ENCODE assay signal across 19 cellular contexts in genomic region chr20:48578397-48579098, GRCh38.
DNase-seq lines count a peak whose midpoint lies in the region; ATAC-seq and TF ChIP-seq lines count a peak whose summit lies in the region.
"Had no signal": no experiment of that assay in that cellular context is flagged by ENCODE, and none has a peak within 500 bp of the region (broad histone marks: within the 10 kb centered on the region; RNA-seq: fewer than 3 reads in every experiment).

No MANE protein-coding gene starts in this region.

- H3K4me3 ChIP-seq in Caco-2 (ENCODE audit: low read depth, low read length), result no peak overlapping the region
- H3K4me3 ChIP-seq in GM12865 (ENCODE audit: low read depth, low read length), result no peak overlapping the region
- no peak overlapping the region for H3K4me3 ChIP-seq in PC-9
- H3K4me3 ChIP-seq in endodermal cell (ENCODE audit: low read length), result no peak overlapping the region
- H3K4me3 ChIP-seq: colonic mucosa, smooth muscle cell had no signal

- no peak overlapping the region for H3K27ac Mint-ChIP-seq in Caco-2 (ENCODE audit: unreplicated experiment)
- H3K27ac Mint-ChIP-seq in endodermal cell, result no peak overlapping the region
- H3K27ac Mint-ChIP-seq: activated naive CD4-positive, alpha-beta T cell treated with anti-CD3 and anti-CD28 coated beads for 36 hours; HFFc6 had no signal

- intact Hi-C loops in Caco-2 (cut with micrococcal nuclease; ENCODE audit: unreplicated experiment), result loop anchor here (5.0 kb wide), 1 partner anchor 91 kb away; no protein-coding TSS in a partner anchor
- intact Hi-C loops in PC-9 (cut with micrococcal nuclease; ENCODE audit: unreplicated experiment), result no loop called here

- no peaks in the 10 kb centered on the region for H3F3A ChIP-seq in PC-9 (ENCODE audit: insufficient read depth, low read depth)

- H3K27me3 ChIP-seq in Caco-2 (replicated peaks; ENCODE audit: control insufficient read depth, insufficient read depth, low read length) (no peaks in the 10 kb centered on the region), PC-9 (ENCODE audit: insufficient read depth, low read depth) (no peaks in the 10 kb centered on the region), endodermal cell (ENCODE audit: control insufficient read depth, insufficient read depth, low read length, poor library complexity, severe bottlenecking) (no peaks in the 10 kb centered on the region)
- H3K27me3 ChIP-seq: colonic mucosa had no signal

- H4K20me1 ChIP-seq in PC-9 (ENCODE audit: insufficient read depth), result no peaks in the 10 kb centered on the region

- DNase-seq in Caco-2 (peak in 1 of 2 experiments; percentile 45), GM12865 (ENCODE audit: low read depth) (no peak), PC-9 (peak in 1 of 2 experiments; percentile 52), endodermal cell (no peak)
- DNase-seq: activated CD4-positive, alpha-beta T cell treated with anti-CD3 and anti-CD28 coated beads, Interleukin-2, amount 50 U/mL, for 48 hours; activated naive CD4-positive, alpha-beta T cell treated with anti-CD3 and anti-CD28 coated beads for 36 hours; activated T-cell treated with anti-CD3 and anti-CD28 coated beads for 4 hours; AML-193; colonic mucosa; foreskin melanocyte; HFFc6; mammary epithelial cell; NCI-H1417; stimulated activated CD4-positive, alpha-beta T cell treated with anti-CD3 and anti-CD28 coated beads, Interleukin-4, amount 100 ng/mL, for 4 hours had no signal

- no peaks in the 10 kb centered on the region for H3K9me3 Mint-ChIP-seq in Caco-2 (ENCODE audit: unreplicated experiment)
- H3K9me3 Mint-ChIP-seq in endodermal cell, result no peaks in the 10 kb centered on the region
- H3K9me3 Mint-ChIP-seq: activated naive CD4-positive, alpha-beta T cell treated with anti-CD3 and anti-CD28 coated beads for 36 hours; naive thymus-derived CD8-positive, alpha-beta T cell had no signal

- no peaks in the 10 kb centered on the region for H3K4me1 Mint-ChIP-seq in Caco-2 (ENCODE audit: low read depth, unreplicated experiment)
- peaks cover 7% of the 10 kb centered on the region for H3K4me1 Mint-ChIP-seq in endodermal cell
- H3K4me1 Mint-ChIP-seq: naive thymus-derived CD8-positive, alpha-beta T cell had no signal

- 88 to 93% methylated on average over 10 to 11 of the region's 11 CpGs for WGBS in endodermal cell (ENCODE audit: insufficient coverage in 1 of 2, insufficient read length in 1 of 2), 2 experiments

- H3K27ac ChIP-seq in PC-9, result no peak overlapping the region
- no peak overlapping the region for H3K27ac ChIP-seq in endodermal cell (ENCODE audit: low read depth, low read length)
- H3K27ac ChIP-seq: colonic mucosa had no signal

- BruUV-seq in Caco-2 (replicated peaks; lab: Mats Ljungman, UMichigan) (no TSS peak), PC-9 (replicated peaks; lab: Mats Ljungman, UMichigan) (no TSS peak)

- CTCF ChIA-PET in Caco-2 (lab: Charles Lee), result interaction anchor here (1.1 kb wide), 1 partner anchor 42 kb away, joined by 4 read pairs; no protein-coding TSS in a partner anchor
- CTCF ChIA-PET in PC-9 (lab: Charles Lee), result no interaction called here

- ATAC-seq in GM19452 (IDR thresholded peaks at IDR 0.05; ENCODE audit: unreplicated experiment) (no peak), GM21390 (IDR thresholded peaks at IDR 0.05; ENCODE audit: unreplicated experiment) (no peak), GM21381 (IDR thresholded peaks at IDR 0.05; ENCODE audit: unreplicated experiment) (no peak)
- ATAC-seq: naive thymus-derived CD8-positive, alpha-beta T cell had no signal

- no peak overlapping the region for H2AFZ ChIP-seq in PC-9

- no peak overlapping the region for H3K4me2 ChIP-seq in PC-9
- H3K4me2 ChIP-seq: smooth muscle cell had no signal

- TF ChIP-seq CTCF in Caco-2 (IDR thresholded peaks at IDR 0.05; ENCODE audit: insufficient read depth in 1 of 2, low read depth in 1 of 2, low read length in 1 of 2, severe bottlenecking in 1 of 2, unreplicated experiment in 1 of 2) (peak; percentile 10 to 41), GM12865 (IDR thresholded peaks at IDR 0.05; ENCODE audit: insufficient read depth, low read depth, low read length, missing control alignments) (peak; percentile 2), PC-9 (conservative IDR thresholded peaks at IDR 0.05) (peak; percentile 55), endodermal cell (conservative IDR thresholded peaks at IDR 0.05) (peak; percentile 45)

- H3K36me3 ChIP-seq in Caco-2 (ENCODE audit: control insufficient read depth, insufficient read depth, low read length) (no peaks in the 10 kb centered on the region), PC-9 (ENCODE audit: low read depth) (no peaks in the 10 kb centered on the region), endodermal cell (ENCODE audit: control insufficient read depth, insufficient read depth, low read length) (no peaks in the 10 kb centered on the region)
- H3K36me3 ChIP-seq: colonic mucosa had no signal

- POLR2A ChIA-PET in Caco-2 (lab: Charles Lee) (interaction anchor here (0.6 kb wide), 1 partner anchor 38 kb away, joined by 3 read pairs; no protein-coding TSS in a partner anchor), PC-9 (lab: Charles Lee; ENCODE audit: unreplicated experiment) (interaction anchor here (0.8 kb wide), 1 partner anchor 95 kb away, joined by 5 read pairs; no protein-coding TSS in a partner anchor)

- H3K9me2 ChIP-seq in PC-9 (ENCODE audit: insufficient read depth), result no peaks in the 10 kb centered on the region

- H3K4me1 ChIP-seq in Caco-2, result no peaks in the 10 kb centered on the region; the same call in 1 of the 2 replicates
- no peaks in the 10 kb centered on the region for H3K4me1 ChIP-seq in PC-9 (replicated peaks; ENCODE audit: insufficient read depth)
- no peaks in the 10 kb centered on the region for H3K4me1 ChIP-seq in endodermal cell (ENCODE audit: control insufficient read depth, insufficient read depth, low read length)
- H3K4me1 ChIP-seq: colonic mucosa had no signal

- H3K9me3 ChIP-seq in Caco-2 (no peaks in the 10 kb centered on the region), PC-9 (ENCODE audit: insufficient read depth, low read depth) (no peaks in the 10 kb centered on the region), endodermal cell (ENCODE audit: control insufficient read depth, low read length) (no peaks in the 10 kb centered on the region)
- H3K9me3 ChIP-seq: colonic mucosa had no signal

- H3K79me2 ChIP-seq in PC-9 (ENCODE audit: low read depth), result no peaks in the 10 kb centered on the region

- H3K27me3 Mint-ChIP-seq in Caco-2 (ENCODE audit: insufficient read depth, unreplicated experiment), result no peaks in the 10 kb centered on the region
- no peaks in the 10 kb centered on the region for H3K27me3 Mint-ChIP-seq in endodermal cell (ENCODE audit: insufficient read depth)

- H3K36me3 Mint-ChIP-seq in Caco-2 (ENCODE audit: insufficient read depth, unreplicated experiment), result no peaks in the 10 kb centered on the region
- H3K36me3 Mint-ChIP-seq in endodermal cell (ENCODE audit: low read depth), result no peaks in the 10 kb centered on the region
- H3K36me3 Mint-ChIP-seq: naive thymus-derived CD8-positive, alpha-beta T cell had no signal

- no peak overlapping the region for H3K4me3 Mint-ChIP-seq in Caco-2 (ENCODE audit: unreplicated experiment)
- H3K4me3 Mint-ChIP-seq in endodermal cell, result no peak overlapping the region
- H3K4me3 Mint-ChIP-seq: activated naive CD4-positive, alpha-beta T cell treated with anti-CD3 and anti-CD28 coated beads for 36 hours; HFFc6; naive thymus-derived CD8-positive, alpha-beta T cell had no signal

- H3K9ac ChIP-seq in endodermal cell (ENCODE audit: extremely low read depth, low read length, poor library complexity, severe bottlenecking), result no peak overlapping the region

Comparison
In these comparisons a context has a peak if more than half of its experiments do, and no peak if none do; other contexts are left out.
1. CTCF ChIP-seq: peak in every context shown above with its lines; median percentile 55 in PC-9; 45 in endodermal cell; 26 in Caco-2; 2 in GM12865.